ENCODE assay signal across 13 cellular contexts in the genomic region with DNA sequence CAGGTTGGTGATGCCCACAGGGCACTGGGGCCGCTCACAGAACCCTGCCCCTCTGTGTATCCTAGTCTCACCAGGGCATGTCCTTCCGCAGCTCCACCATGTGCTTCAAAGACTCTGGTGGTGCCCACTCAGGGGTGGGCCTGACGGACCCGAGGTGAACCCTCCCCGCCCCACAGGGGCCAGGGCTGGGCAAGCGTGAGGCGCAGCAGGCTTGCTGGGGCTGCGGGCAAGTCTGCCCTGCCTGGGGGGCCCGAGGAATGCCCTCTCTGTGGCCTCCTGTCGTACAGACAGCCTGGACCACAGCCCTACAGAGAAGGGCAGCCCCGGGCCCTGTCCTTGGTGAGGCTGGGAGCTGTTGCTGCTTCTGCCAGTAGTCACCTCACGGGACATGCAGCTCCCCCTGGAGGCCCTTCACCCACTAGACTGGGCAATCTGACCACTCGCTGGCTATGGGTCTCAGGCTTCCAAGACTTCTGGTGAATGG. TPM values are rescaled to one million over a fixed set of nuclear protein-coding genes. Genes with fewer than 3 reads are reported as not detected.
DNase-seq lines count a peak whose midpoint lies in the region; ATAC-seq, FAIRE-seq and TF ChIP-seq lines count a peak whose summit lies in the region.
"Had no signal": no experiment of that assay in that cellular context is flagged by ENCODE, and none has a peak within 500 bp of the region (broad histone marks: within the 10 kb centered on the region; RNA-seq: fewer than 3 reads in every experiment).

No MANE protein-coding gene starts in this region.

- POLR2A ChIA-PET in AG04449 (lab: Yijun Ruan, JAX) = no interaction called here

- H3K4me3 ChIP-seq in AG04449 (ENCODE audit: low read depth, low read length) = no peak overlapping the region
- no peak overlapping the region for H3K4me3 ChIP-seq in astrocyte of the cerebellum (ENCODE audit: low read depth, low read length)
- H3K4me3 ChIP-seq: esophagus squamous epithelium, thoracic aorta had no signal

- intact Hi-C loops in sciatic nerve (cut with DNase I) = no loop called here

- DNase-seq in AG04449 (ENCODE audit: low read depth, low spot score) = no peak
- DNase-seq in HTR-8/SVneo (ENCODE audit: insufficient read length, low spot score) = peak; percentile 33
- DNase-seq in astrocyte of the cerebellum (ENCODE audit: low read depth) = no peak
- DNase-seq in iPS-NIHi7 (ENCODE audit: extremely low spot score) = peak; percentile 78
- no peak for DNase-seq in NCI-H1048 (lab: John Stamatoyannopoulos, UW)
- no peak for DNase-seq in GM12892 (ENCODE audit: insufficient read length)
- DNase-seq in sciatic nerve (ENCODE audit: low spot score) = no peak
- DNase-seq: CD4-positive, alpha-beta T cell; esophagus squamous epithelium; NCI-H446; T-helper 9 cell had no signal

- in situ Hi-C loops in astrocyte of the cerebellum (cut with HindIII; ENCODE audit: low sequenced_read_pairs) = no loop called here

- CTCF ChIA-PET in AG04449 (lab: Yijun Ruan, JAX) = interaction anchor here (0.7 to 3.5 kb wide), 12 partner anchors 9 to 143 kb away, joined by 3 to 15 read pairs (median 4); no protein-coding TSS in a partner anchor

- ATAC-seq in HG03280 (IDR thresholded peaks at IDR 0.05; ENCODE audit: unreplicated experiment) = no peak
- ATAC-seq in sciatic nerve = no peak

- TF ChIP-seq POLR2A in GM12892 (IDR thresholded peaks at IDR 0.05; ENCODE audit: low read depth, low read length) = no peak

- TF ChIP-seq CTCF in AG04449 (IDR thresholded peaks at IDR 0.05; ENCODE audit: insufficient read depth, low read length, missing control alignments) = peak; percentile 70
- TF ChIP-seq CTCF in astrocyte of the cerebellum (IDR thresholded peaks at IDR 0.05; ENCODE audit: low read depth, low read length, missing control alignments) = peak; percentile 56

- no peak for FAIRE-seq in HTR-8/SVneo (lab: Jason Lieb, UNC)
- no peak for FAIRE-seq in GM12892 (lab: Jason Lieb, UNC)

RNA-seq across cellular contexts. Expression of gene TBX1, which starts 40.2 kb away (rescaled TPM):
- not detected for polyA plus RNA-seq in GM12892 (2012; ENCODE audit: missing spikeins)
- 4.2 TPM for total RNA-seq in sciatic nerve
- total RNA-seq: CD4-positive, alpha-beta T cell had no signal

RNA-seq across cellular contexts. Expression of gene GNB1L, which starts 53.9 kb away (rescaled TPM):
- 1.6 TPM for polyA plus RNA-seq in GM12892 (2012; ENCODE audit: missing spikeins)
- 6.2 TPM for total RNA-seq in sciatic nerve

RNA-seq across cellular contexts. Expression of gene RTL10, which starts 53.9 kb away (rescaled TPM):
- polyA plus RNA-seq in GM12892 (2012; ENCODE audit: missing spikeins) = 5.6 TPM
- 22.9 TPM for total RNA-seq in sciatic nerve

Comparison
In these comparisons a context has a peak if more than half of its experiments do, and no peak if none do; other contexts are left out.
1. DNase-seq: peak in HTR-8/SVneo (single experiment) and iPS-NIHi7 (single experiment); none in AG04449 (single experiment), astrocyte of the cerebellum (single experiment), NCI-H1048 (single experiment), GM12892 (single experiment) and sciatic nerve (single experiment).